Comparison of ENCODE assay signal across 19 cellular contexts in the genomic region with DNA sequence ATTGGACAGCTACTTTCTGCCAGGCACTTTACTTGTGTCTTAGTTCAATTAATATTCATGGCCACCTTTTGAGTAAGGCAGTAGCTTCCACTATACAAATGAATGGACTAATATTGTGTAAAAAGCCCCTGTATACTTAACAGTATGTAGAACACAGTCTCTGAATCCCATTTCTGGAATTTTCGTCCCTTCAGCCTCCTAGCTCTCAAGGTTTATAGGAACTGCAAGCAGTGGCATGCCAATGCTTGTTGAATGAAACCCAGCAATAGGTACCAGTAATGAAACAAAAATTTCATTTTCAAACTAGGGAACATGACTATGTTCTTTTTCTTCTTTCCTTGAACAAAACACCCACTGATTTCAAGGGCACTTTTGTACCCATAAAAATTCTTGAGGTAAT.
A peak's percentile ranks its signal among the peaks of the same experiment; 100 is the strongest.
DNase-seq lines count a peak whose midpoint lies in the region; ATAC-seq, FAIRE-seq and TF ChIP-seq lines count a peak whose summit lies in the region.
"Had no signal": no experiment of that assay in that cellular context is flagged by ENCODE, and none has a peak within 500 bp of the region (broad histone marks: within the 10 kb centered on the region; RNA-seq: fewer than 3 reads in every experiment).

No MANE protein-coding gene starts in this region.

- H3K36me3 ChIP-seq in bronchial epithelial cell (ENCODE audit: control insufficient read depth, insufficient read depth, low read length), result no peaks in the 10 kb centered on the region
- H3K36me3 ChIP-seq in neural cell (ENCODE audit: insufficient read depth, low read length), result no peaks in the 10 kb centered on the region
- H3K36me3 ChIP-seq in kidney (ENCODE audit: control insufficient read depth in 1 of 2, insufficient read depth in 2 of 2, low read length in 2 of 2), result no peaks in the 10 kb centered on the region
- H3K36me3 ChIP-seq: BLaER1 had no signal

- no peaks in the 10 kb centered on the region for H3K4me1 Mint-ChIP-seq in activated T-helper 2 cell treated with anti-CD3 and anti-CD28 coated beads, Interferon-gamma antibody, Interleukin-2, Interleukin-4, amounts not matched to agents 10 μg/mL and 5 μg/mL and 100 μg/mL, durations not matched to agents 14 hours and 24 hours and 36 hours (ENCODE audit: low read depth)
- H3K4me1 Mint-ChIP-seq: CD14-positive monocyte; CD4-positive, alpha-beta memory T cell had no signal

- H3K27me3 ChIP-seq in bronchial epithelial cell (ENCODE audit: control insufficient read depth, insufficient read depth, low read length), result no peaks in the 10 kb centered on the region
- no peaks in the 10 kb centered on the region for H3K27me3 ChIP-seq in foreskin keratinocyte
- no peaks in the 10 kb centered on the region for H3K27me3 ChIP-seq in neural cell (ENCODE audit: insufficient read depth, low read depth, low read length)
- H3K27me3 ChIP-seq: BLaER1 had no signal

- H3K4me3 Mint-ChIP-seq in activated T-helper 2 cell treated with anti-CD3 and anti-CD28 coated beads, Interferon-gamma antibody, Interleukin-2, Interleukin-4, amounts not matched to agents 10 μg/mL and 5 μg/mL and 100 μg/mL, durations not matched to agents 14 hours and 24 hours and 36 hours (ENCODE audit: low read depth), result no peak overlapping the region
- H3K4me3 Mint-ChIP-seq: CD14-positive monocyte; CD4-positive, alpha-beta memory T cell; H9 had no signal

- intact Hi-C loops in activated T-helper 2 cell treated with anti-CD3 and anti-CD28 coated beads, Interferon-gamma antibody, Interleukin-2, Interleukin-4, amounts not matched to agents 10 μg/mL and 5 μg/mL and 100 μg/mL, durations not matched to agents 14 hours and 24 hours and 36 hours (cut with micrococcal nuclease), result no loop called here
- intact Hi-C loops in kidney (cut with DNase I), result no loop called here

- DNase-seq in RWPE1 (ENCODE audit: low spot score), result peak; percentile 5
- peak; percentile 97 for DNase-seq in bronchial epithelial cell (ENCODE audit: low read depth)
- DNase-seq in foreskin keratinocyte, result peak; percentile 80 to 91
- DNase-seq in activated T-helper 2 cell treated with anti-CD3 and anti-CD28 coated beads, Interferon-gamma antibody, Interleukin-2, Interleukin-4, amounts not matched to agents 10 μg/mL and 5 μg/mL and 100 μg/mL, durations not matched to agents 14 hours and 24 hours and 36 hours (ENCODE audit: low spot score), result no peak
- no peak for DNase-seq in kidney
- no peak for DNase-seq in urothelium cell line (ENCODE audit: low spot score)
- DNase-seq: 8988T; CD4-positive, alpha-beta memory T cell; DMS153; DMS79; H9 had no signal

- H3K9me3 ChIP-seq in neural cell (ENCODE audit: low read length) (no peaks in the 10 kb centered on the region), kidney (ENCODE audit: control insufficient read depth in 1 of 2, low read length in 2 of 2) (no peaks in the 10 kb centered on the region)
- H3K9me3 ChIP-seq: BLaER1 had no signal

- POLR2A ChIA-PET in RWPE1 (lab: Yijun Ruan, JAX; ENCODE audit: low non-redundant PET), result no interaction called here

- CTCF ChIA-PET in RWPE1 (lab: Yijun Ruan, JAX), result no interaction called here

- FAIRE-seq in bronchial epithelial cell (lab: Jason Lieb, UNC) (no peak), kidney (lab: Jason Lieb, UNC) (no peak), urothelium cell line (lab: Jason Lieb, UNC) (no peak)
- FAIRE-seq: GM12878, GM19239, H1, HepG2 had no signal

- no peaks in the 10 kb centered on the region for H3K36me3 Mint-ChIP-seq in activated T-helper 2 cell treated with anti-CD3 and anti-CD28 coated beads, Interferon-gamma antibody, Interleukin-2, Interleukin-4, amounts not matched to agents 10 μg/mL and 5 μg/mL and 100 μg/mL, durations not matched to agents 14 hours and 24 hours and 36 hours (ENCODE audit: low read depth)
- H3K36me3 Mint-ChIP-seq: CD14-positive monocyte; CD4-positive, alpha-beta memory T cell had no signal

- no peaks in the 10 kb centered on the region for H3F3A ChIP-seq in neural cell (ENCODE audit: insufficient read depth, low read length, poor library complexity, severe bottlenecking)

- H3K27ac ChIP-seq in RWPE1 (no peak overlapping the region), foreskin keratinocyte (peak overlapping the region; percentile 48), neural cell (ENCODE audit: low read length) (peak overlapping the region; percentile 78), kidney (ENCODE audit: low read depth in 2 of 2, low read length in 2 of 2) (no peak overlapping the region)
- H3K27ac ChIP-seq: BLaER1 had no signal

- no peak for TF ChIP-seq RAD21 in neural cell (conservative IDR thresholded peaks at IDR 0.05)

- H4K20me1 ChIP-seq in neural cell (ENCODE audit: insufficient read depth), result no peaks in the 10 kb centered on the region
- H4K20me1 ChIP-seq: BLaER1 had no signal

- no peaks in the 10 kb centered on the region for H3K9me2 ChIP-seq in neural cell (ENCODE audit: insufficient read depth, low read length)

- no peaks in the 10 kb centered on the region for H3K27me3 Mint-ChIP-seq in activated T-helper 2 cell treated with anti-CD3 and anti-CD28 coated beads, Interferon-gamma antibody, Interleukin-2, Interleukin-4, amounts not matched to agents 10 μg/mL and 5 μg/mL and 100 μg/mL, durations not matched to agents 14 hours and 24 hours and 36 hours (ENCODE audit: low read depth)
- H3K27me3 Mint-ChIP-seq: CD4-positive, alpha-beta memory T cell had no signal

- H3K4me1 ChIP-seq in foreskin keratinocyte (peaks cover 17% of the 10 kb centered on the region), kidney (ENCODE audit: control insufficient read depth in 1 of 2, insufficient read depth in 1 of 2, low read depth in 1 of 2, low read length in 2 of 2) (peaks cover 0 to 3% of the 10 kb centered on the region in 2 donors)
- H3K4me1 ChIP-seq: BLaER1 had no signal

- no peak for TF ChIP-seq CTCF in RWPE1 (conservative IDR thresholded peaks at IDR 0.05; ENCODE audit: low read depth)
- no peak for TF ChIP-seq CTCF in bronchial epithelial cell (IDR thresholded peaks at IDR 0.05; ENCODE audit: insufficient read depth, low read length, severe bottlenecking)
- no peak for TF ChIP-seq CTCF in foreskin keratinocyte (conservative IDR thresholded peaks at IDR 0.05)
- no peak for TF ChIP-seq CTCF in neural cell (IDR thresholded peaks at IDR 0.05; ENCODE audit: poor library complexity, severe bottlenecking)
- no peak for TF ChIP-seq CTCF in kidney (IDR thresholded peaks at IDR 0.05; ENCODE audit: borderline replicate concordance, extremely low read depth, insufficient read depth)

- H2AFZ ChIP-seq in neural cell (ENCODE audit: low read depth, low read length), result no peak overlapping the region

- H3K4me3 ChIP-seq in bronchial epithelial cell (ENCODE audit: low read depth, low read length) (no peak overlapping the region), neural cell (ENCODE audit: low read length) (no peak overlapping the region), kidney (ENCODE audit: low read length in 2 of 2) (no peak overlapping the region)
- H3K4me3 ChIP-seq: BLaER1, GM12878 had no signal

- no peaks in the 10 kb centered on the region for H3K79me2 ChIP-seq in neural cell (replicated peaks; ENCODE audit: insufficient read depth, low read length)

- H3K27ac Mint-ChIP-seq in activated T-helper 2 cell treated with anti-CD3 and anti-CD28 coated beads, Interferon-gamma antibody, Interleukin-2, Interleukin-4, amounts not matched to agents 10 μg/mL and 5 μg/mL and 100 μg/mL, durations not matched to agents 14 hours and 24 hours and 36 hours, result no peak overlapping the region
- H3K27ac Mint-ChIP-seq: CD14-positive monocyte; CD4-positive, alpha-beta memory T cell had no signal

- H3K4me2 ChIP-seq in neural cell (ENCODE audit: low read length), result no peak overlapping the region
- H3K4me2 ChIP-seq: BLaER1 had no signal

- TF ChIP-seq EP300 in neural cell (conservative IDR thresholded peaks at IDR 0.05; ENCODE audit: poor library complexity, severe bottlenecking), result no peak

- H3K9ac ChIP-seq in neural cell (ENCODE audit: low read length), result no peak overlapping the region
- H3K9ac ChIP-seq in kidney (ENCODE audit: low read length in 2 of 2), result no peak overlapping the region
- H3K9ac ChIP-seq: BLaER1 had no signal

- ATAC-seq in foreskin keratinocyte, result peak; percentile 76
- no peak for ATAC-seq in GM18870 (IDR thresholded peaks at IDR 0.05; ENCODE audit: unreplicated experiment)
- ATAC-seq: GM12878, HepG2 had no signal

- H3K9me3 Mint-ChIP-seq in activated T-helper 2 cell treated with anti-CD3 and anti-CD28 coated beads, Interferon-gamma antibody, Interleukin-2, Interleukin-4, amounts not matched to agents 10 μg/mL and 5 μg/mL and 100 μg/mL, durations not matched to agents 14 hours and 24 hours and 36 hours, result peaks cover 10% of the 10 kb centered on the region
- H3K9me3 Mint-ChIP-seq: H9 had no signal

TF ChIP-seq in neural cell, 6 proteins besides CTCF, POLR2A, EP300 and RAD21:
- TF ChIP-seq EZH2 (IDR thresholded peaks at IDR 0.05; ENCODE audit: borderline replicate concordance, insufficient read depth, low read length, poor library complexity, severe bottlenecking) (no peak), TAF1 (IDR thresholded peaks at IDR 0.05; ENCODE audit: low read depth) (no peak), SMC3 (conservative IDR thresholded peaks at IDR 0.05; ENCODE audit: poor library complexity) (no peak), MXI1 (conservative IDR thresholded peaks at IDR 0.05; ENCODE audit: poor library complexity, severe bottlenecking) (no peak), POLR2AphosphoS5 (IDR thresholded peaks at IDR 0.05) (no peak)
- TF ChIP-seq, protein P1, sequence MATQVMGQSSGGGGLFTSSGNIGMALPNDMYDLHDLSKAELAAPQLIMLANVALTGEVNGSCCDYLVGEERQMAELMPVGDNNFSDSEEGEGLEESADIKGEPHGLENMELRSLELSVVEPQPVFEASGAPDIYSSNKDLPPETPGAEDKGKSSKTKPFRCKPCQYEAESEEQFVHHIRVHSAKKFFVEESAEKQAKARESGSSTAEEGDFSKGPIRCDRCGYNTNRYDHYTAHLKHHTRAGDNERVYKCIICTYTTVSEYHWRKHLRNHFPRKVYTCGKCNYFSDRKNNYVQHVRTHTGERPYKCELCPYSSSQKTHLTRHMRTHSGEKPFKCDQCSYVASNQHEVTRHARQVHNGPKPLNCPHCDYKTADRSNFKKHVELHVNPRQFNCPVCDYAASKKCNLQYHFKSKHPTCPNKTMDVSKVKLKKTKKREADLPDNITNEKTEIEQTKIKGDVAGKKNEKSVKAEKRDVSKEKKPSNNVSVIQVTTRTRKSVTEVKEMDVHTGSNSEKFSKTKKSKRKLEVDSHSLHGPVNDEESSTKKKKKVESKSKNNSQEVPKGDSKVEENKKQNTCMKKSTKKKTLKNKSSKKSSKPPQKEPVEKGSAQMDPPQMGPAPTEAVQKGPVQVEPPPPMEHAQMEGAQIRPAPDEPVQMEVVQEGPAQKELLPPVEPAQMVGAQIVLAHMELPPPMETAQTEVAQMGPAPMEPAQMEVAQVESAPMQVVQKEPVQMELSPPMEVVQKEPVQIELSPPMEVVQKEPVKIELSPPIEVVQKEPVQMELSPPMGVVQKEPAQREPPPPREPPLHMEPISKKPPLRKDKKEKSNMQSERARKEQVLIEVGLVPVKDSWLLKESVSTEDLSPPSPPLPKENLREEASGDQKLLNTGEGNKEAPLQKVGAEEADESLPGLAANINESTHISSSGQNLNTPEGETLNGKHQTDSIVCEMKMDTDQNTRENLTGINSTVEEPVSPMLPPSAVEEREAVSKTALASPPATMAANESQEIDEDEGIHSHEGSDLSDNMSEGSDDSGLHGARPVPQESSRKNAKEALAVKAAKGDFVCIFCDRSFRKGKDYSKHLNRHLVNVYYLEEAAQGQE (IDR thresholded peaks at IDR 0.05; ENCODE audit: borderline replicate concordance), result no peak

Comparison
In these comparisons a context has a peak if more than half of its experiments do, and no peak if none do; other contexts are left out.
1. DNase-seq: peak in RWPE1 (single experiment), bronchial epithelial cell (single experiment) and foreskin keratinocyte (2 of 2); none in activated T-helper 2 cell treated with anti-CD3 and anti-CD28 coated beads, Interferon-gamma antibody, Interleukin-2, Interleukin-4, amounts not matched to agents 10 μg/mL and 5 μg/mL and 100 μg/mL, durations not matched to agents 14 hours and 24 hours and 36 hours (single experiment), kidney (single experiment) and urothelium cell line (single experiment).
2. H3K27ac ChIP-seq: peak in foreskin keratinocyte (single experiment) and neural cell (single experiment); none in RWPE1 (single experiment) and kidney (0 of 2).